9 cellular contexts compared by ENCODE assay signal in genomic region chr10:102121739-102122372, GRCh38. TPM values are rescaled to one million over a fixed set of nuclear protein-coding genes. Genes with fewer than 3 reads are reported as not detected.
DNase-seq lines count a peak whose midpoint lies in the region; ATAC-seq and TF ChIP-seq lines count a peak whose summit lies in the region.
"Had no signal": no experiment of that assay in that cellular context is flagged by ENCODE, and none has a peak within 500 bp of the region (broad histone marks: within the 10 kb centered on the region; RNA-seq: fewer than 3 reads in every experiment).

No MANE protein-coding gene starts in this region.

- peak overlapping the region; percentile 20 for H3K4me3 Mint-ChIP-seq in activated naive CD4-positive, alpha-beta T cell treated with anti-CD3 and anti-CD28 coated beads, Interleukin-2, amount 50 U/mL, for 24 hours

- H3K4me1 ChIP-seq in mesendoderm (ENCODE audit: control insufficient read depth, low read depth, low read length) (peaks cover 29% of the 10 kb centered on the region), vagina (peaks cover 47% of the 10 kb centered on the region)

- H3K9me3 ChIP-seq in vagina, result no peaks in the 10 kb centered on the region
- H3K9me3 ChIP-seq: neutrophil had no signal

- H3K4me3 ChIP-seq in mesendoderm (ENCODE audit: low read length), result no peak overlapping the region
- H3K4me3 ChIP-seq in vagina, result peak overlapping the region; percentile 64 to 69

- H3K56ac ChIP-seq in mesendoderm (ENCODE audit: low read length), result peak overlapping the region; percentile 100

- H2AK5ac ChIP-seq in mesendoderm (ENCODE audit: low read length), result no peak overlapping the region

- TF ChIP-seq POLR2A in vagina (IDR thresholded peaks at IDR 0.05), result no peak

- peak overlapping the region; percentile 65 for H3K9ac ChIP-seq in mesendoderm (ENCODE audit: low read length)

- peak overlapping the region; percentile 66 for H3K4ac ChIP-seq in mesendoderm (ENCODE audit: low read depth, low read length)

- no peaks in the 10 kb centered on the region for H3K9me3 Mint-ChIP-seq in activated naive CD4-positive, alpha-beta T cell treated with anti-CD3 and anti-CD28 coated beads, Interleukin-2, amount 50 U/mL, for 24 hours

- H3K23ac ChIP-seq in mesendoderm (ENCODE audit: low read length), result no peak overlapping the region

- H3K79me2 ChIP-seq in mesendoderm (ENCODE audit: control insufficient read depth, insufficient read depth, low read length), result peaks cover 24% of the 10 kb centered on the region

- H3K36me3 ChIP-seq in mesendoderm (ENCODE audit: control insufficient read depth, insufficient read depth, low read length) (no peaks in the 10 kb centered on the region), vagina (no peaks in the 10 kb centered on the region)
- H3K36me3 ChIP-seq: neutrophil had no signal

- peak overlapping the region; percentile 91 for H3K18ac ChIP-seq in mesendoderm (ENCODE audit: low read length)

- no peak overlapping the region for H3K27ac Mint-ChIP-seq in activated naive CD4-positive, alpha-beta T cell treated with anti-CD3 and anti-CD28 coated beads, Interleukin-2, amount 50 U/mL, for 24 hours

- peaks cover 7% of the 10 kb centered on the region for H3K79me1 ChIP-seq in mesendoderm (ENCODE audit: low read length)

- DNase-seq in activated naive CD4-positive, alpha-beta T cell treated with anti-CD3 and anti-CD28 coated beads, Interleukin-2, amount 50 U/mL, for 16 hours, result no peak
- DNase-seq in cerebellar cortex (ENCODE audit: low spot score) (peak; percentile 79), mesendoderm (peak; percentile 92), vagina (ENCODE audit: extremely low spot score in 2 of 2) (peak in 1 of 2 donors; percentile 92), dedifferentiated amniotic fluid mesenchymal stem cell (ENCODE audit: extremely low spot score) (no peak), EL (no peak)

- no peaks in the 10 kb centered on the region for H3K27me3 Mint-ChIP-seq in activated naive CD4-positive, alpha-beta T cell treated with anti-CD3 and anti-CD28 coated beads, Interleukin-2, amount 50 U/mL, for 24 hours

- H2BK5ac ChIP-seq in mesendoderm (ENCODE audit: low read length), result peak overlapping the region; percentile 83

- H3K4me2 ChIP-seq in mesendoderm (ENCODE audit: low read length), result peak overlapping the region; percentile 34

- H3K36me3 Mint-ChIP-seq in activated naive CD4-positive, alpha-beta T cell treated with anti-CD3 and anti-CD28 coated beads, Interleukin-2, amount 50 U/mL, for 24 hours, result no peaks in the 10 kb centered on the region

- peak overlapping the region; percentile 37 for H4K5ac ChIP-seq in mesendoderm (ENCODE audit: low read length)

- H2BK120ac ChIP-seq in mesendoderm (ENCODE audit: low read depth, low read length), result peak overlapping the region; percentile 35

- H3K27ac ChIP-seq in mesendoderm (ENCODE audit: low read depth, low read length) (peak overlapping the region; percentile 99), vagina (peak overlapping the region; percentile 99)

- no peak overlapping the region for H4K8ac ChIP-seq in mesendoderm (ENCODE audit: low read depth, low read length)

- peaks cover 38% of the 10 kb centered on the region for H3K4me1 Mint-ChIP-seq in activated naive CD4-positive, alpha-beta T cell treated with anti-CD3 and anti-CD28 coated beads, Interleukin-2, amount 50 U/mL, for 24 hours

- peak overlapping the region; percentile 27 for H2BK15ac ChIP-seq in mesendoderm (replicated peaks; ENCODE audit: low read depth)

- peak in 1 of 3 experiments; percentile 20 for TF ChIP-seq CTCF in vagina (IDR thresholded peaks at IDR 0.05)

- no CpG with 5 or more reads among the region's 6 CpGs for WGBS in mesendoderm (ENCODE audit: extremely low coverage, insufficient coverage, low lambda C conversion rate)

- H3K27me3 ChIP-seq in mesendoderm (ENCODE audit: insufficient read depth, low read length, poor library complexity) (no peaks in the 10 kb centered on the region), vagina (no peaks in the 10 kb centered on the region)
- H3K27me3 ChIP-seq: neutrophil had no signal

- intact Hi-C loops in vagina (cut with DNase I), result no loop called here

- ATAC-seq in HG03196 (IDR thresholded peaks at IDR 0.05; ENCODE audit: unreplicated experiment), result no peak

RNA-seq across cellular contexts. Expression of gene LDB1, which starts 1.7 kb away (rescaled TPM):
- 57.8 TPM for polyA plus RNA-seq in mesendoderm (2013, experiment 1 of 2)
- polyA plus RNA-seq in mesendoderm (2013, experiment 2 of 2), result 57.6 TPM
- 62.6 TPM for total RNA-seq in vagina

RNA-seq across cellular contexts. Expression of gene PPRC1, which starts 11.0 kb away (rescaled TPM):
- 74.1 TPM for polyA plus RNA-seq in mesendoderm (2013, experiment 1 of 2)
- 73.8 TPM for polyA plus RNA-seq in mesendoderm (2013, experiment 2 of 2)
- total RNA-seq in vagina, result 29.5 TPM

RNA-seq across cellular contexts. Expression of gene NOLC1, which starts 30.3 kb away (rescaled TPM):
- 285 TPM for polyA plus RNA-seq in mesendoderm (2013, experiment 1 of 2)
- 294 TPM for polyA plus RNA-seq in mesendoderm (2013, experiment 2 of 2)
- total RNA-seq in vagina, result 61.9 TPM

RNA-seq across cellular contexts. Expression of gene HPS6, which starts 56.7 kb away (rescaled TPM):
- 4.6 TPM for polyA plus RNA-seq in mesendoderm (2013, experiment 1 of 2)
- polyA plus RNA-seq in mesendoderm (2013, experiment 2 of 2), result 4.8 TPM
- 29.7 TPM for total RNA-seq in vagina

Comparison
In these comparisons a context has a peak if more than half of its experiments do, and no peak if none do; other contexts are left out.
1. DNase-seq: peak in cerebellar cortex (single experiment) and mesendoderm (single experiment); none in activated naive CD4-positive, alpha-beta T cell treated with anti-CD3 and anti-CD28 coated beads, Interleukin-2, amount 50 U/mL, for 16 hours (single experiment), dedifferentiated amniotic fluid mesenchymal stem cell (single experiment) and EL (single experiment).